7 cellular contexts compared by ENCODE assay signal in genomic region chr19:5803441-5803751, GRCh38. TPM values are rescaled to one million over a fixed set of nuclear protein-coding genes. Genes with fewer than 3 reads are reported as not detected.
DNase-seq lines count a peak whose midpoint lies in the region; ATAC-seq, FAIRE-seq and TF ChIP-seq lines count a peak whose summit lies in the region.

No MANE protein-coding gene starts in this region.

- H3K4me3 ChIP-seq in HL-60 (replicated peaks; ENCODE audit: insufficient read depth, low read length) (peak overlapping the region; percentile 18), WI38 (ENCODE audit: low read depth, low read length) (peak overlapping the region; percentile 40), fibroblast of the aortic adventitia (ENCODE audit: low read depth, low read length) (peak overlapping the region; percentile 48), small intestine (ENCODE audit: low read depth in 1 of 2, low read length in 2 of 2) (peak overlapping the region; percentile 27 to 39)

- no peaks in the 10 kb centered on the region for H3K36me3 ChIP-seq in small intestine (ENCODE audit: control insufficient read depth in 2 of 2, insufficient read depth in 2 of 2, low read length in 2 of 2)

- ATAC-seq in HG02610 (IDR thresholded peaks at IDR 0.05; ENCODE audit: unreplicated experiment) = no peak

- H3K4me1 ChIP-seq in small intestine (ENCODE audit: control insufficient read depth in 2 of 2, insufficient read depth in 1 of 2, low read depth in 1 of 2, low read length in 1 of 2) = peaks cover 0 to 7% of the 10 kb centered on the region in 2 donors

- no peak for FAIRE-seq in small intestine (lab: Jason Lieb, UNC)

- TF ChIP-seq CTCF in HL-60 (IDR thresholded peaks at IDR 0.05; ENCODE audit: insufficient read depth, low read length) (no peak), WI38 (IDR thresholded peaks at IDR 0.05; ENCODE audit: low read depth, low read length) (no peak), fibroblast of the aortic adventitia (IDR thresholded peaks at IDR 0.05; ENCODE audit: insufficient read depth, low read length) (no peak)

- H3K27me3 ChIP-seq in HL-60 (ENCODE audit: insufficient read depth, poor library complexity, severe bottlenecking) (peaks cover 22% of the 10 kb centered on the region), small intestine (ENCODE audit: control insufficient read depth in 2 of 2, insufficient read depth in 2 of 2, low read length in 2 of 2) (peaks cover 0 to 3% of the 10 kb centered on the region in 2 donors)

- 4 to 7% (median 4%) methylated on average over 8 of the region's 8 CpGs for WGBS in small intestine, 3 donors

- no peaks in the 10 kb centered on the region for H3K9me3 ChIP-seq in small intestine (ENCODE audit: control insufficient read depth, low read depth)

- H3K27ac ChIP-seq in HL-60 (replicated peaks) (no peak overlapping the region), small intestine (ENCODE audit: low read depth in 1 of 2, low read length in 1 of 2) (no peak overlapping the region)

- DNase-seq in HL-60 (ENCODE audit: low read depth in 1 of 2, low spot score in 1 of 2) (no peak), fibroblast of the aortic adventitia (ENCODE audit: low read depth) (no peak), small intestine (no peak), COR-L47 (lab: John Stamatoyannopoulos, UW) (no peak), NCI-H187 treated with DMSO at 0.1 percent for 48 hours (lab: John Stamatoyannopoulos, UW) (no peak)

RNA-seq across cellular contexts. Expression of gene NRTN, which starts 1.5 kb away (rescaled TPM):
- total RNA-seq in fibroblast of the aortic adventitia (ENCODE audit: low replicate concordance) = 0.09 TPM in 1 of 2 replicates, not detected in the other
- polyA plus RNA-seq in small intestine = 1 to 10 TPM in 2 of 3 donors, not detected in 1; 2.9 to 3.0 TPM

RNA-seq across cellular contexts. Expression of gene DUS3L, which starts 12.4 kb away (rescaled TPM):
- total RNA-seq in fibroblast of the aortic adventitia (ENCODE audit: low replicate concordance) = 16.9 and 82.9 TPM in 2 replicates
- polyA plus RNA-seq in small intestine = 10 to 100 TPM; 41.2 to 43.8 (median 42.6) TPM

RNA-seq across cellular contexts. Expression of gene PRR22, which starts 18.9 kb away (rescaled TPM):
- 0.09 and 1.1 TPM in 2 replicates for total RNA-seq in fibroblast of the aortic adventitia (ENCODE audit: low replicate concordance)
- polyA plus RNA-seq in small intestine = 1 to 10 TPM; 9.0 to 9.7 (median 9.4) TPM

RNA-seq across cellular contexts. Expression of gene FUT6, which starts 36.1 kb away (rescaled TPM):
- total RNA-seq in fibroblast of the aortic adventitia (ENCODE audit: low replicate concordance) = not detected in 2 replicates
- polyA plus RNA-seq in small intestine = 10 to 100 TPM; 22.4 to 34.6 (median 23.9) TPM

RNA-seq across cellular contexts. Expression of gene FUT3, which starts 47.9 kb away (rescaled TPM):
- not detected in 2 replicates for total RNA-seq in fibroblast of the aortic adventitia (ENCODE audit: low replicate concordance)
- 100 to 1,000 TPM in 1 of 3 donors, 10 to 100 TPM in 2; 47.0 to 114 (median 50.1) TPM for polyA plus RNA-seq in small intestine
